Comparison of ENCODE assay signal across 9 cellular contexts in genomic region chr22:39384750-39385480, GRCh38. TPM values are rescaled to one million over a fixed set of nuclear protein-coding genes. Genes with fewer than 3 reads are reported as not detected.
DNase-seq lines count a peak whose midpoint lies in the region; ATAC-seq, FAIRE-seq and TF ChIP-seq lines count a peak whose summit lies in the region.
"Had no signal": no experiment of that assay in that cellular context is flagged by ENCODE, and none has a peak within 500 bp of the region (broad histone marks: within the 10 kb centered on the region; RNA-seq: fewer than 3 reads in every experiment).

No MANE protein-coding gene starts in this region.

- no peaks in the 10 kb centered on the region for H3K27me3 ChIP-seq in endothelial cell of umbilical vein (ENCODE audit: control insufficient read depth in 2 of 2, insufficient read depth in 2 of 2, low read length in 2 of 2)
- H3K27me3 ChIP-seq in psoas muscle (ENCODE audit: insufficient read depth in 3 of 3, low read length in 2 of 3): peaks cover 0 to 22% (median 0%) of the 10 kb centered on the region in 3 donors

- dilution Hi-C loops in endothelial cell of umbilical vein (cut with MboI; ENCODE audit: extremely low pct_ligation_motif_present, low sequenced_read_pairs): no loop called here

- 34 to 40% (median 39%) methylated on average over 21 of the region's 21 CpGs for WGBS in psoas muscle, 3 donors

- no peak overlapping the region for H3K4me3 ChIP-seq in endothelial cell of umbilical vein (replicated peaks in 1 of 3; ENCODE audit: insufficient read depth in 1 of 3, low read depth in 1 of 3, low read length in 3 of 3)
- no peak overlapping the region for H3K4me3 ChIP-seq in psoas muscle

- no TSS peak for BruUV-seq in endothelial cell of umbilical vein (replicated peaks; lab: Mats Ljungman, UMichigan)

- no peaks in the 10 kb centered on the region for H3K79me2 ChIP-seq in endothelial cell of umbilical vein (ENCODE audit: control insufficient read depth, insufficient read depth, low read length)

- no peaks in the 10 kb centered on the region for H3K9me1 ChIP-seq in endothelial cell of umbilical vein (replicated peaks; ENCODE audit: control insufficient read depth, extremely low read depth, insufficient read depth, low read length)

- ATAC-seq in psoas muscle (peak; percentile 54 to 63 (median 58)), HG03280 (IDR thresholded peaks at IDR 0.05; ENCODE audit: unreplicated experiment) (no peak), HG03571 (IDR thresholded peaks at IDR 0.05; ENCODE audit: unreplicated experiment) (no peak)

- CTCF ChIA-PET in endothelial cell of umbilical vein (lab: Charles Lee): interaction anchor here (0.6 to 1.1 kb wide), 3 partner anchors 52 to 144 kb away, joined by 3 to 4 read pairs (median 3); no protein-coding TSS in a partner anchor

- FAIRE-seq in endothelial cell of umbilical vein (lab: Jason Lieb, UNC): no peak

- H3K27ac ChIP-seq in endothelial cell of umbilical vein (ENCODE audit: insufficient read depth, low read depth, low read length): no peak overlapping the region
- no peak overlapping the region for H3K27ac ChIP-seq in psoas muscle

- H3K9ac ChIP-seq in endothelial cell of umbilical vein (replicated peaks; ENCODE audit: extremely low read depth, insufficient read depth, low read length): no peak overlapping the region

- peak; percentile 27 to 52 for TF ChIP-seq CTCF in endothelial cell of umbilical vein (IDR thresholded peaks at IDR 0.05; ENCODE audit: extremely low read depth in 1 of 2, insufficient read depth in 1 of 2, low read depth in 1 of 2, low read length in 2 of 2)
- peak; percentile 22 for TF ChIP-seq CTCF in psoas muscle (IDR thresholded peaks at IDR 0.05)

- H3K36me3 ChIP-seq in endothelial cell of umbilical vein (ENCODE audit: control insufficient read depth in 2 of 2, extremely low read depth in 1 of 2, insufficient read depth in 2 of 2, low read length in 2 of 2) (no peaks in the 10 kb centered on the region), psoas muscle (ENCODE audit: insufficient read depth in 1 of 2, low read depth in 1 of 2) (no peaks in the 10 kb centered on the region)

- H3K4me1 ChIP-seq in endothelial cell of umbilical vein (ENCODE audit: control insufficient read depth, extremely low read depth, insufficient read depth, low read length) (no peaks in the 10 kb centered on the region), psoas muscle (no peaks in the 10 kb centered on the region)

- H3K9me3 ChIP-seq in endothelial cell of umbilical vein (replicated peaks; ENCODE audit: control insufficient read depth, insufficient read depth, low read length) (no peaks in the 10 kb centered on the region), psoas muscle (no peaks in the 10 kb centered on the region)

- no peaks in the 10 kb centered on the region for H4K20me1 ChIP-seq in endothelial cell of umbilical vein (replicated peaks; ENCODE audit: control insufficient read depth, extremely low read depth, insufficient read depth, low read length)

- no peak for TF ChIP-seq POLR2A in endothelial cell of umbilical vein (IDR thresholded peaks at IDR 0.05; ENCODE audit: low read depth, low read length)

- no peak overlapping the region for H2AFZ ChIP-seq in endothelial cell of umbilical vein (ENCODE audit: low read depth, low read length)

- POLR2A ChIA-PET in endothelial cell of umbilical vein (lab: Charles Lee): no interaction called here

- no peak overlapping the region for H3K4me2 ChIP-seq in endothelial cell of umbilical vein (ENCODE audit: insufficient read depth, low read length)

- DNase-seq in NCI-H1436 (lab: John Stamatoyannopoulos, UW) (peak; percentile 11), NCI-H1436 treated with DMSO at 0.1 percent for 48 hours (lab: John Stamatoyannopoulos, UW) (no peak), NCI-H69 (lab: John Stamatoyannopoulos, UW) (peak; percentile 58), endothelial cell of umbilical vein (ENCODE audit: low read depth, low spot score) (peak; percentile 7), psoas muscle (no peak)
- DNase-seq in activated CD4-positive, alpha-beta T cell treated with anti-CD3 and anti-CD28 coated beads, Interleukin-2, amount 50 U/mL, for 1 hour: no peak
- DNase-seq: effector memory CD4-positive, alpha-beta T cell had no signal

- intact Hi-C loops in endothelial cell of umbilical vein (cut with micrococcal nuclease) (no loop called here), psoas muscle (cut with DNase I) (no loop called here)

TF ChIP-seq in endothelial cell of umbilical vein, 7 proteins besides CTCF, POLR2A, EP300 and RAD21:
- no peak for TF ChIP-seq MYC (IDR thresholded peaks at IDR 0.05; ENCODE audit: low read depth, low read length)
- no peak for TF ChIP-seq GATA2 (IDR thresholded peaks at IDR 0.05; ENCODE audit: insufficient read depth, insufficient read length, low read depth, low read length)
- no peak for TF ChIP-seq MAX (IDR thresholded peaks at IDR 0.05; ENCODE audit: insufficient read depth, insufficient read length)
- no peak for TF ChIP-seq FOS (IDR thresholded peaks at IDR 0.05; ENCODE audit: borderline replicate concordance, insufficient read depth, low read length)
- no peak for TF ChIP-seq POLR2AphosphoS5 (IDR thresholded peaks at IDR 0.05; ENCODE audit: insufficient read depth, low read depth, low read length)
- TF ChIP-seq EZH2 (IDR thresholded peaks at IDR 0.05; ENCODE audit: borderline replicate concordance, low read depth, low read length, severe bottlenecking): no peak
- TF ChIP-seq JUN (IDR thresholded peaks at IDR 0.05; ENCODE audit: borderline replicate concordance, insufficient read depth, insufficient read length, low read depth): no peak

RNA-seq across cellular contexts. Expression of gene TAB1, which starts 14.7 kb away (rescaled TPM):
- total RNA-seq in endothelial cell of umbilical vein (18.5 and 22.8 TPM in 2 replicates), psoas muscle (10 to 100 TPM in 3 of 4 donors, 1 to 10 TPM in 1; 9.7 to 22.1 (median 17.3) TPM)
- polyA plus RNA-seq in endothelial cell of umbilical vein (29.3 and 31.6 TPM in 2 replicates), psoas muscle (10 to 100 TPM; 10.4 to 17.4 (median 12.8) TPM)
- polyA plus RNA-seq in endothelial cell of umbilical vein (2011; cell fraction: cytosol; rRNA removed): 17.6 and 20.1 TPM in 2 replicates
- polyA plus RNA-seq in endothelial cell of umbilical vein (2011; cell fraction: nucleus; rRNA removed): 18.7 and 20.2 TPM in 2 replicates
- polyA plus RNA-seq in endothelial cell of umbilical vein (2012): 13.5 and 15.9 TPM in 2 replicates
- polyA minus RNA-seq in endothelial cell of umbilical vein: 15.8 and 24.2 TPM in 2 replicates
- 11.2 TPM for polyA minus RNA-seq in endothelial cell of umbilical vein (2011; cell fraction: cytosol; rRNA and poly(A)+ RNA removed)
- polyA minus RNA-seq in endothelial cell of umbilical vein (2011; cell fraction: nucleus; rRNA and poly(A)+ RNA removed): 8.4 and 10.6 TPM in 2 replicates

RNA-seq across cellular contexts. Expression of gene SYNGR1, which starts 35.1 kb away (rescaled TPM):
- total RNA-seq in endothelial cell of umbilical vein (3.7 and 3.8 TPM in 2 replicates), psoas muscle (10 to 100 TPM; 15.3 to 20.4 (median 16.0) TPM)
- polyA plus RNA-seq in endothelial cell of umbilical vein (10.2 and 16.5 TPM in 2 replicates), psoas muscle (10 to 100 TPM; 28.5 to 39.9 (median 37.1) TPM)
- 4.1 and 8.8 TPM in 2 replicates for polyA plus RNA-seq in endothelial cell of umbilical vein (2011; cell fraction: cytosol; rRNA removed)
- polyA plus RNA-seq in endothelial cell of umbilical vein (2011; cell fraction: nucleus; rRNA removed): 7.7 and 13.1 TPM in 2 replicates
- polyA plus RNA-seq in endothelial cell of umbilical vein (2012): 7.7 and 11.3 TPM in 2 replicates
- polyA minus RNA-seq in endothelial cell of umbilical vein: 2.4 and 3.5 TPM in 2 replicates
- polyA minus RNA-seq in endothelial cell of umbilical vein (2011; cell fraction: cytosol; rRNA and poly(A)+ RNA removed): 5.1 TPM
- 2.1 and 5.6 TPM in 2 replicates for polyA minus RNA-seq in endothelial cell of umbilical vein (2011; cell fraction: nucleus; rRNA and poly(A)+ RNA removed)

Comparison
In these comparisons a context has a peak if more than half of its experiments do, and no peak if none do; other contexts are left out.
1. DNase-seq: peak in NCI-H1436 (single experiment), NCI-H69 (single experiment) and endothelial cell of umbilical vein (single experiment); none in NCI-H1436 treated with DMSO at 0.1 percent for 48 hours (single experiment), psoas muscle (0 of 2) and activated CD4-positive, alpha-beta T cell treated with anti-CD3 and anti-CD28 coated beads, Interleukin-2, amount 50 U/mL, for 1 hour (single experiment).
2. ATAC-seq: peak in psoas muscle (4 of 4); none in HG03280 (single experiment) and HG03571 (single experiment).